ENCODE assay signal across 1 cellular context in the genomic region with DNA sequence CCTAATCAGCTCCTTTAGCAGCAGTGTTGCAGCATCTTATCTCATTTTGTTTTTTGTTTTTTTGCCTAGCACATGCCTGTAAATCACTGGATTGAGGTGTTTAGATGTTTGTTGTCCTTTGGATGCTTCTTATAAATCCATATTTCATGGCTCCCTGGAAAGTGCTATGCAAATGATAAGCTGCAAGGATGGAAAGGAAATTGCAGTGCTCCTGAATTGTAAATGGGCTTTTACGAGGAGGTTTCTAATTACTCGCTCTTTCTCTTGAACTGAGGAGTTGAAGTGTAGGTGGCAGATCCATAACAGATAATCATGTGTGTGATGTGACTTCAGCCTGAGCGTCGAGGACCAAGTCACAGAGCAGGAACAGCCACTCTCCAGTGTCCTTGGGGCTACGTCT.
TF ChIP-seq lines count a peak whose summit lies in the region.

No MANE protein-coding gene starts in this region.

TF ChIP-seq in K562, 482 proteins besides CTCF, POLR2A, EP300 and RAD21 (continued from another document):
- TF ChIP-seq, protein P1, sequence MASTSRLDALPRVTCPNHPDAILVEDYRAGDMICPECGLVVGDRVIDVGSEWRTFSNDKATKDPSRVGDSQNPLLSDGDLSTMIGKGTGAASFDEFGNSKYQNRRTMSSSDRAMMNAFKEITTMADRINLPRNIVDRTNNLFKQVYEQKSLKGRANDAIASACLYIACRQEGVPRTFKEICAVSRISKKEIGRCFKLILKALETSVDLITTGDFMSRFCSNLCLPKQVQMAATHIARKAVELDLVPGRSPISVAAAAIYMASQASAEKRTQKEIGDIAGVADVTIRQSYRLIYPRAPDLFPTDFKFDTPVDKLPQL (IDR thresholded peaks at IDR 0.05; ENCODE audit: extremely low read depth, insufficient read length) = no peak
- no peak for TF ChIP-seq NELFE (IDR thresholded peaks at IDR 0.05; ENCODE audit: insufficient read depth, insufficient read length)
- TF ChIP-seq RB1 (IDR thresholded peaks at IDR 0.05; ENCODE audit: low read depth) = no peak
- TF ChIP-seq HEY1 (CRISPR knock-in tag; IDR thresholded peaks at IDR 0.05; ENCODE audit: borderline replicate concordance) = no peak
- TF ChIP-seq STAG1 (CRISPR knock-in tag; IDR thresholded peaks at IDR 0.05; ENCODE audit: borderline replicate concordance) = no peak
- no peak for TF ChIP-seq RFX5 (IDR thresholded peaks at IDR 0.05; ENCODE audit: low read depth, low read length)
- no peak for TF ChIP-seq ZNF224 (CRISPR knock-in tag; IDR thresholded peaks at IDR 0.05)
- TF ChIP-seq, protein P2, sequence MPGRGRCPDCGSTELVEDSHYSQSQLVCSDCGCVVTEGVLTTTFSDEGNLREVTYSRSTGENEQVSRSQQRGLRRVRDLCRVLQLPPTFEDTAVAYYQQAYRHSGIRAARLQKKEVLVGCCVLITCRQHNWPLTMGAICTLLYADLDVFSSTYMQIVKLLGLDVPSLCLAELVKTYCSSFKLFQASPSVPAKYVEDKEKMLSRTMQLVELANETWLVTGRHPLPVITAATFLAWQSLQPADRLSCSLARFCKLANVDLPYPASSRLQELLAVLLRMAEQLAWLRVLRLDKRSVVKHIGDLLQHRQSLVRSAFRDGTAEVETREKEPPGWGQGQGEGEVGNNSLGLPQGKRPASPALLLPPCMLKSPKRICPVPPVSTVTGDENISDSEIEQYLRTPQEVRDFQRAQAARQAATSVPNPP (IDR thresholded peaks at IDR 0.05; ENCODE audit: borderline replicate concordance, insufficient read depth, insufficient read length) = no peak
- TF ChIP-seq, protein P3, sequence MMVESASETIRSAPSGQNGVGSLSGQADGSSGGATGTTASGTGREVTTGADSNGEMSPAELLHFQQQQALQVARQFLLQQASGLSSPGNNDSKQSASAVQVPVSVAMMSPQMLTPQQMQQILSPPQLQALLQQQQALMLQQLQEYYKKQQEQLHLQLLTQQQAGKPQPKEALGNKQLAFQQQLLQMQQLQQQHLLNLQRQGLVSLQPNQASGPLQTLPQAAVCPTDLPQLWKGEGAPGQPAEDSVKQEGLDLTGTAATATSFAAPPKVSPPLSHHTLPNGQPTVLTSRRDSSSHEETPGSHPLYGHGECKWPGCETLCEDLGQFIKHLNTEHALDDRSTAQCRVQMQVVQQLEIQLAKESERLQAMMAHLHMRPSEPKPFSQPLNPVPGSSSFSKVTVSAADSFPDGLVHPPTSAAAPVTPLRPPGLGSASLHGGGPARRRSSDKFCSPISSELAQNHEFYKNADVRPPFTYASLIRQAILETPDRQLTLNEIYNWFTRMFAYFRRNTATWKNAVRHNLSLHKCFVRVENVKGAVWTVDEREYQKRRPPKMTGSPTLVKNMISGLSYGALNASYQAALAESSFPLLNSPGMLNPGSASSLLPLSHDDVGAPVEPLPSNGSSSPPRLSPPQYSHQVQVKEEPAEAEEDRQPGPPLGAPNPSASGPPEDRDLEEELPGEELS (CRISPR knock-in tag; IDR thresholded peaks at IDR 0.05; ENCODE audit: borderline replicate concordance) = no peak
- TF ChIP-seq HMG20A (CRISPR knock-in tag; conservative IDR thresholded peaks at IDR 0.05) = no peak
- no peak for TF ChIP-seq ETS2 (tag; IDR thresholded peaks at IDR 0.05; ENCODE audit: borderline replicate concordance, poor library complexity, severe bottlenecking)
- TF ChIP-seq TRIM24 (IDR thresholded peaks at IDR 0.05) = no peak
- TF ChIP-seq MTF1 (CRISPR knock-in tag; IDR thresholded peaks at IDR 0.05; ENCODE audit: borderline replicate concordance) = no peak
- TF ChIP-seq, protein P4, sequence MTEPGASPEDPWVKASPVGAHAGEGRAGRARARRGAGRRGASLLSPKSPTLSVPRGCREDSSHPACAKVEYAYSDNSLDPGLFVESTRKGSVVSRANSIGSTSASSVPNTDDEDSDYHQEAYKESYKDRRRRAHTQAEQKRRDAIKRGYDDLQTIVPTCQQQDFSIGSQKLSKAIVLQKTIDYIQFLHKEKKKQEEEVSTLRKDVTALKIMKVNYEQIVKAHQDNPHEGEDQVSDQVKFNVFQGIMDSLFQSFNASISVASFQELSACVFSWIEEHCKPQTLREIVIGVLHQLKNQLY (CRISPR knock-in tag; conservative IDR thresholded peaks at IDR 0.05) = no peak
